Comparison of ENCODE assay signal across 2 cellular contexts in genomic region chr1:51910182-51910581, GRCh38.
TF ChIP-seq lines count a peak whose summit lies in the region.

No MANE protein-coding gene starts in this region.

TF ChIP-seq in SK-N-SH treated with all-trans-retinoic acid at 6 μM for 48 hours, 23 proteins besides CTCF, POLR2A, EP300 and RAD21 (continued from another document):
- no peak for TF ChIP-seq CSRNP3 (CRISPR knock-in tag; IDR thresholded peaks at IDR 0.05)
- TF ChIP-seq PPARA (CRISPR knock-in tag; IDR thresholded peaks at IDR 0.05; ENCODE audit: borderline replicate concordance): no peak
- TF ChIP-seq ZFP3 (CRISPR knock-in tag; IDR thresholded peaks at IDR 0.05): no peak
- no peak for TF ChIP-seq ZC3H10 (CRISPR knock-in tag; IDR thresholded peaks at IDR 0.05)
- TF ChIP-seq PATZ1 (CRISPR knock-in tag; IDR thresholded peaks at IDR 0.05; ENCODE audit: borderline replicate concordance): no peak
- no peak for TF ChIP-seq ESRRG (CRISPR knock-in tag; IDR thresholded peaks at IDR 0.05)
- no peak for TF ChIP-seq ARNTL (CRISPR knock-in tag; IDR thresholded peaks at IDR 0.05; ENCODE audit: borderline replicate concordance, low read depth)
- no peak for TF ChIP-seq ISL1 (CRISPR knock-in tag; IDR thresholded peaks at IDR 0.05)

TF ChIP-seq in SK-N-SH, 30 proteins besides CTCF, POLR2A, EP300 and RAD21 (continued from another document):
- TF ChIP-seq IRF3 (IDR thresholded peaks at IDR 0.05; ENCODE audit: low read depth, low read length): no peak
- TF ChIP-seq USF1 (IDR thresholded peaks at IDR 0.05; ENCODE audit: borderline replicate concordance, low read depth): no peak
- no peak for TF ChIP-seq MAX (IDR thresholded peaks at IDR 0.05; ENCODE audit: low read depth)
- no peak for TF ChIP-seq TEAD4 (IDR thresholded peaks at IDR 0.05; ENCODE audit: borderline replicate concordance, insufficient read depth)
- TF ChIP-seq GATA2 (CRISPR knock-in tag; IDR thresholded peaks at IDR 0.05): no peak
- no peak for TF ChIP-seq FOXM1 (IDR thresholded peaks at IDR 0.05; ENCODE audit: low read depth)
- TF ChIP-seq MEF2A (IDR thresholded peaks at IDR 0.05; ENCODE audit: borderline replicate concordance, low read depth): no peak
- no peak for TF ChIP-seq FOXJ3 (CRISPR knock-in tag; IDR thresholded peaks at IDR 0.05)
- TF ChIP-seq CHD2 (IDR thresholded peaks at IDR 0.05; ENCODE audit: low read length, partially characterized antibody): no peak
- TF ChIP-seq JUND (IDR thresholded peaks at IDR 0.05): no peak
- TF ChIP-seq SIN3A (IDR thresholded peaks at IDR 0.05; ENCODE audit: borderline replicate concordance, low read depth, low read length): no peak
- TF ChIP-seq RCOR1 (IDR thresholded peaks at IDR 0.05; ENCODE audit: low read length): no peak
